Comparison of ENCODE assay signal across 28 cellular contexts in genomic region chr21:30243691-30244090, GRCh38. TPM values are rescaled to one million over a fixed set of nuclear protein-coding genes. Genes with fewer than 3 reads are reported as not detected.
DNase-seq lines count a peak whose midpoint lies in the region; ATAC-seq and TF ChIP-seq lines count a peak whose summit lies in the region.
"Had no signal": no experiment of that assay in that cellular context is flagged by ENCODE, and none has a peak within 500 bp of the region (broad histone marks: within the 10 kb centered on the region; RNA-seq: fewer than 3 reads in every experiment).

No MANE protein-coding gene starts in this region.

- no peak overlapping the region for H3K4me3 Mint-ChIP-seq in progenitor cell of endocrine pancreas (ENCODE audit: low read depth)
- H3K4me3 Mint-ChIP-seq: CD14-positive monocyte; CD4-positive, alpha-beta memory T cell; CD4-positive, CD25-positive, alpha-beta regulatory T cell; CD8-positive, alpha-beta memory T cell had no signal

- H3K27ac Mint-ChIP-seq in progenitor cell of endocrine pancreas = peak overlapping the region; percentile 62
- H3K27ac Mint-ChIP-seq: CD14-positive monocyte; CD4-positive, alpha-beta memory T cell; CD4-positive, CD25-positive, alpha-beta regulatory T cell; CD8-positive, alpha-beta memory T cell had no signal

- H4K8ac ChIP-seq in mesendoderm (ENCODE audit: low read depth, low read length) = no peak overlapping the region

- no peak overlapping the region for H2BK15ac ChIP-seq in mesendoderm (replicated peaks; ENCODE audit: low read depth)

- H3K4ac ChIP-seq in mesendoderm (ENCODE audit: low read depth, low read length) = no peak overlapping the region

- no peak overlapping the region for H3K4me3 ChIP-seq in mesendoderm (ENCODE audit: low read length)
- H3K4me3 ChIP-seq: BLaER1, GM12878 had no signal

- no peak for ATAC-seq in HG03378 (IDR thresholded peaks at IDR 0.05; ENCODE audit: unreplicated experiment)
- ATAC-seq: GM12878 had no signal

- H3K18ac ChIP-seq in mesendoderm (ENCODE audit: low read length) = no peak overlapping the region

- no peaks in the 10 kb centered on the region for H3K4me1 ChIP-seq in mesendoderm (ENCODE audit: control insufficient read depth, low read depth, low read length)
- H3K4me1 ChIP-seq: BE2C, BLaER1 had no signal

- peak; percentile 16 for DNase-seq in NCI-H226
- DNase-seq in mesendoderm = peak; percentile 29
- DNase-seq in progenitor cell of endocrine pancreas (ENCODE audit: low spot score, unreplicated experiment) = no peak
- no peak for DNase-seq in stimulated activated CD4-positive, alpha-beta T cell treated with anti-CD3 and anti-CD28 coated beads, Interleukin-4, amount 100 ng/mL, for 4 hours
- DNase-seq in retina = no peak
- DNase-seq: 8988T; ACHN; BE2C; C1 segment of cervical spinal cord; CD4-positive, alpha-beta memory T cell; CD4-positive, CD25-positive, alpha-beta regulatory T cell; CD8-positive, alpha-beta memory T cell; COR-L47; DMS 273 treated with DMSO at 0.1 percent for 48 hours; DMS153; DMS53; DMS79; DND-41; EL; GDM1 had no signal

- no peak for TF ChIP-seq CTCF in progenitor cell of endocrine pancreas (IDR thresholded peaks at IDR 0.05; ENCODE audit: unreplicated experiment)

- H3K79me2 ChIP-seq in mesendoderm (ENCODE audit: control insufficient read depth, insufficient read depth, low read length) = no peaks in the 10 kb centered on the region

- H3K27me3 Mint-ChIP-seq in progenitor cell of endocrine pancreas = no peaks in the 10 kb centered on the region
- H3K27me3 Mint-ChIP-seq: CD4-positive, alpha-beta memory T cell; CD4-positive, CD25-positive, alpha-beta regulatory T cell; CD8-positive, alpha-beta memory T cell had no signal

- H3K27ac ChIP-seq in mesendoderm (ENCODE audit: low read depth, low read length) = no peak overlapping the region
- H3K27ac ChIP-seq: BLaER1 had no signal

- no peak overlapping the region for H3K4me2 ChIP-seq in mesendoderm (ENCODE audit: low read length)
- H3K4me2 ChIP-seq: BLaER1 had no signal

- peaks cover 15% of the 10 kb centered on the region for H3K4me1 Mint-ChIP-seq in progenitor cell of endocrine pancreas (ENCODE audit: low read depth)
- H3K4me1 Mint-ChIP-seq: CD14-positive monocyte; CD4-positive, alpha-beta memory T cell; CD4-positive, CD25-positive, alpha-beta regulatory T cell; CD8-positive, alpha-beta memory T cell had no signal

- H3K27me3 ChIP-seq in mesendoderm (ENCODE audit: insufficient read depth, low read length, poor library complexity) = no peaks in the 10 kb centered on the region
- H3K27me3 ChIP-seq: BE2C, BLaER1 had no signal

- no peaks in the 10 kb centered on the region for H3K36me3 ChIP-seq in mesendoderm (ENCODE audit: control insufficient read depth, insufficient read depth, low read length)
- H3K36me3 ChIP-seq: BE2C, BLaER1 had no signal

- no peak overlapping the region for H3K56ac ChIP-seq in mesendoderm (ENCODE audit: low read length)

- no peak overlapping the region for H3K9ac ChIP-seq in mesendoderm (ENCODE audit: low read length)
- H3K9ac ChIP-seq: BLaER1 had no signal

- H3K79me1 ChIP-seq in mesendoderm (ENCODE audit: low read length) = no peaks in the 10 kb centered on the region

- no peaks in the 10 kb centered on the region for H3K36me3 Mint-ChIP-seq in progenitor cell of endocrine pancreas (ENCODE audit: insufficient read depth)
- H3K36me3 Mint-ChIP-seq: CD14-positive monocyte; CD4-positive, alpha-beta memory T cell; CD4-positive, CD25-positive, alpha-beta regulatory T cell; CD8-positive, alpha-beta memory T cell had no signal

- no peaks in the 10 kb centered on the region for H3K9me3 Mint-ChIP-seq in progenitor cell of endocrine pancreas (ENCODE audit: low read depth)
- H3K9me3 Mint-ChIP-seq: CD4-positive, CD25-positive, alpha-beta regulatory T cell had no signal

- H2BK120ac ChIP-seq in mesendoderm (ENCODE audit: low read depth, low read length) = no peak overlapping the region

- no peak overlapping the region for H3K23ac ChIP-seq in mesendoderm (ENCODE audit: low read length)

- H4K5ac ChIP-seq in mesendoderm (ENCODE audit: low read length) = no peak overlapping the region

- no peak overlapping the region for H2AK5ac ChIP-seq in mesendoderm (ENCODE audit: low read length)

- no peak overlapping the region for H2BK5ac ChIP-seq in mesendoderm (ENCODE audit: low read length)

RNA-seq across cellular contexts. Expression of gene CLDN8, which starts 27.8 kb away (rescaled TPM):
- polyA plus RNA-seq in mesendoderm (2013, experiment 1 of 2) = not detected
- not detected for polyA plus RNA-seq in mesendoderm (2013, experiment 2 of 2)
- total RNA-seq in progenitor cell of endocrine pancreas = not detected in 2 replicates
- total RNA-seq: A673; CD4-positive, alpha-beta memory T cell; CD4-positive, CD25-positive, alpha-beta regulatory T cell; CD8-positive, alpha-beta memory T cell; Daoy; G401; GM12878 had no signal
- polyA plus RNA-seq: AG04450; CD14-positive monocyte; CD4-positive, alpha-beta memory T cell; CD4-positive, CD25-positive, alpha-beta regulatory T cell; CD8-positive, alpha-beta memory T cell; GM12878 had no signal

RNA-seq across cellular contexts. Expression of gene KRTAP24-1, which starts 39.1 kb away (rescaled TPM):
- not detected for polyA plus RNA-seq in mesendoderm (2013, experiment 1 of 2)
- not detected for polyA plus RNA-seq in mesendoderm (2013, experiment 2 of 2)
- not detected in 2 replicates for total RNA-seq in progenitor cell of endocrine pancreas
- total RNA-seq: A673; CD4-positive, alpha-beta memory T cell; CD4-positive, CD25-positive, alpha-beta regulatory T cell; CD8-positive, alpha-beta memory T cell; Daoy; G401; GM12878 had no signal
- polyA plus RNA-seq: AG04450; CD14-positive monocyte; CD4-positive, alpha-beta memory T cell; CD4-positive, CD25-positive, alpha-beta regulatory T cell; CD8-positive, alpha-beta memory T cell; GM12878 had no signal

RNA-seq across cellular contexts. Expression of gene KRTAP25-1, which starts 45.6 kb away (rescaled TPM):
- not detected for polyA plus RNA-seq in mesendoderm (2013, experiment 1 of 2)
- polyA plus RNA-seq in mesendoderm (2013, experiment 2 of 2) = not detected
- not detected in 2 replicates for total RNA-seq in progenitor cell of endocrine pancreas
- total RNA-seq: A673; CD4-positive, alpha-beta memory T cell; CD4-positive, CD25-positive, alpha-beta regulatory T cell; CD8-positive, alpha-beta memory T cell; Daoy; G401; GM12878 had no signal
- polyA plus RNA-seq: AG04450; CD14-positive monocyte; CD4-positive, alpha-beta memory T cell; CD4-positive, CD25-positive, alpha-beta regulatory T cell; CD8-positive, alpha-beta memory T cell; GM12878 had no signal

Comparison
In these comparisons a context has a peak if more than half of its experiments do, and no peak if none do; other contexts are left out.
1. DNase-seq: peak in NCI-H226 (single experiment) and mesendoderm (single experiment); none in progenitor cell of endocrine pancreas (single experiment), stimulated activated CD4-positive, alpha-beta T cell treated with anti-CD3 and anti-CD28 coated beads, Interleukin-4, amount 100 ng/mL, for 4 hours (0 of 2) and retina (single experiment).